Comparison of ENCODE assay signal across 8 cellular contexts in genomic region chr16:85416267-85417109, GRCh38.
DNase-seq lines count a peak whose midpoint lies in the region; ATAC-seq and TF ChIP-seq lines count a peak whose summit lies in the region.

No MANE protein-coding gene starts in this region.

- TF ChIP-seq CTCF in VCaP (conservative IDR thresholded peaks at IDR 0.05), result peak; percentile 51
- TF ChIP-seq CTCF in MCF 10A (IDR thresholded peaks at IDR 0.05; ENCODE audit: unreplicated experiment), result peak; percentile 48
- peak; percentile 80 for TF ChIP-seq CTCF in lower lobe of right lung (IDR thresholded peaks at IDR 0.05)

- no peaks in the 10 kb centered on the region for H3K9me3 Mint-ChIP-seq in MCF 10A (ENCODE audit: unreplicated experiment)

- peaks cover 4% of the 10 kb centered on the region for H3K36me3 Mint-ChIP-seq in MCF 10A (ENCODE audit: insufficient read depth, unreplicated experiment)

- H3K27ac Mint-ChIP-seq in MCF 10A (ENCODE audit: low read depth, unreplicated experiment), result no peak overlapping the region

- H3K27ac ChIP-seq in VCaP (no peak overlapping the region), lower lobe of right lung (no peak overlapping the region)

- POLR2A ChIA-PET in MCF 10A (lab: Yijun Ruan, JAX), result interaction anchor here (0.6 to 1.5 kb wide), 2 partner anchors 14 to 118 kb away, joined by 4 to 5 read pairs; no protein-coding TSS in a partner anchor

- no peaks in the 10 kb centered on the region for H3K27me3 ChIP-seq in lower lobe of right lung (ENCODE audit: low read depth)

- DNase-seq in ELR (ENCODE audit: low read depth) (peak; percentile 42), NAMALWA (ENCODE audit: low spot score) (peak; percentile 86), MCF 10A (ENCODE audit: unreplicated experiment) (peak; percentile 42), lower lobe of right lung (peak; percentile 89)
- peak; percentile 17 to 49 for DNase-seq in stimulated activated CD8-positive, alpha-beta memory T cell treated with anti-CD3 and anti-CD28 coated beads, Interleukin-4, amount 100 ng/mL, for 4 hours (ENCODE audit: low read depth in 2 of 2, low spot score in 1 of 2)

- intact Hi-C loops in MCF 10A (cut with micrococcal nuclease) (no loop called here), lower lobe of right lung (cut with DNase I) (no loop called here)

- H3K4me3 Mint-ChIP-seq in MCF 10A (ENCODE audit: unreplicated experiment), result no peak overlapping the region

- ATAC-seq in lower lobe of right lung (peak; percentile 89 to 90), HG03354 (IDR thresholded peaks at IDR 0.05; ENCODE audit: poor library complexity, severe bottlenecking, unreplicated experiment) (no peak), HG03469 (IDR thresholded peaks at IDR 0.05; ENCODE audit: unreplicated experiment) (no peak)

- no TSS peak for BruUV-seq in MCF 10A (replicated peaks; lab: Mats Ljungman, UMichigan)

- no peaks in the 10 kb centered on the region for H3K27me3 Mint-ChIP-seq in MCF 10A (ENCODE audit: insufficient read depth, unreplicated experiment)

- H3K9me3 ChIP-seq in lower lobe of right lung, result no peaks in the 10 kb centered on the region

- CTCF ChIA-PET in MCF 10A (lab: Yijun Ruan, JAX), result interaction anchor here (0.6 to 1.5 kb wide), 5 partner anchors 9 to 609 kb away, joined by 3 to 5 read pairs (median 4); no protein-coding TSS in a partner anchor

- H3K36me3 ChIP-seq in lower lobe of right lung, result no peaks in the 10 kb centered on the region

- peaks cover 20% of the 10 kb centered on the region for H3K4me1 ChIP-seq in lower lobe of right lung

- H3K4me1 Mint-ChIP-seq in MCF 10A (ENCODE audit: insufficient read depth, unreplicated experiment), result no peaks in the 10 kb centered on the region

- H3K4me3 ChIP-seq in lower lobe of right lung, result peak overlapping the region; percentile 40

Comparison
In these comparisons a context has a peak if more than half of its experiments do, and no peak if none do; other contexts are left out.
1. DNase-seq: peak in every context shown above with its lines; median percentile 89 in lower lobe of right lung; 86 in NAMALWA; 42 in ELR; 42 in MCF 10A; 33 in stimulated activated CD8-positive, alpha-beta memory T cell treated with anti-CD3 and anti-CD28 coated beads, Interleukin-4, amount 100 ng/mL, for 4 hours.
2. ATAC-seq: peak in lower lobe of right lung (2 of 2); none in HG03354 (single experiment) and HG03469 (single experiment).
3. Peak in every context shown above with its lines, with median percentiles within 50 percentile points of each other: CTCF ChIP-seq.